ENCODE assay signal across 22 cellular contexts in the genomic region with DNA sequence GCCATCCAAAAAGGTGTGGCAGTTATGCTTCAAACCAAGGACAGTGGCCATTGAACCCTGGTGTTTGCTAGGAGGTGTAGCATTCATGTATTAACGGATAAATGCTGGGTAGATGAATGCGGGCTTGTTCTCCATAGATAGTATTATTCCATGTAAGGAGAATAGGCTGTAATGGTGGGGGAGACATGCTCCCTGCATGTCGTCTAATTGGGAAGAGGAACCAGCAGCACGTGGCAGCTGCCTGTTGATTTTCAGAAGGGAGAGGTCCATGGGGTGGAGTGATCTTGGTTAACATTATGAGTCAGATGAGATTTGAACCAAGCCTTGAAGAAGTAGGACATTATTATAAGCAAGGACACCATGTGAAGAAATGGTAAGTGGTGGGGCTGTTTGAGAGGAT.
"Had no signal": no experiment of that assay in that cellular context is flagged by ENCODE, and none has a peak within 500 bp of the region (broad histone marks: within the 10 kb centered on the region; RNA-seq: fewer than 3 reads in every experiment).

No MANE protein-coding gene starts in this region.

- ATAC-seq: left ventricle myocardium superior; lower lobe of right lung; natural killer cell; sciatic nerve; stimulated activated naive CD8-positive, alpha-beta T cell treated with anti-CD3 and anti-CD28 coated beads, Interleukin-15, amount 100 ng/mL, for 72 hours; upper lobe of right lung had no signal

- H3K4me1 Mint-ChIP-seq: natural killer cell; neural progenitor cell; stimulated activated naive CD8-positive, alpha-beta T cell treated with anti-CD3 and anti-CD28 coated beads, Interleukin-15, amount 100 ng/mL, for 72 hours had no signal

- H3K9me3 ChIP-seq: esophagus muscularis mucosa, lower lobe of right lung, prostate gland, right atrium auricular region, suprapubic skin, transverse colon, upper lobe of right lung, uterus had no signal

- H3K36me3 ChIP-seq: neural progenitor cell, prostate gland, transverse colon, uterus had no signal

- H3K27ac ChIP-seq: esophagus muscularis mucosa, lower lobe of right lung, neural progenitor cell, prostate gland, right atrium auricular region, suprapubic skin, transverse colon, upper lobe of right lung, uterus had no signal

- H3K4me1 ChIP-seq: esophagus muscularis mucosa, lower lobe of right lung, neural progenitor cell, prostate gland, right atrium auricular region, suprapubic skin, transverse colon, upper lobe of right lung, uterus had no signal

- H3K27me3 Mint-ChIP-seq: stimulated activated naive CD8-positive, alpha-beta T cell treated with anti-CD3 and anti-CD28 coated beads, Interleukin-15, amount 100 ng/mL, for 72 hours had no signal

- H3K27ac Mint-ChIP-seq: endodermal cell; natural killer cell; neural progenitor cell; stimulated activated naive CD8-positive, alpha-beta T cell treated with anti-CD3 and anti-CD28 coated beads, Interleukin-15, amount 100 ng/mL, for 72 hours had no signal

- H3K9ac ChIP-seq: neural progenitor cell had no signal

- H3K36me3 Mint-ChIP-seq: natural killer cell had no signal

- DNase-seq: effector CD8-positive, alpha-beta T cell; endodermal cell; foreskin melanocyte; left ventricle myocardium superior; lower lobe of right lung; natural killer cell; stimulated activated CD4-positive, alpha-beta T cell treated with anti-CD3 and anti-CD28 coated beads, Interleukin-12 subunit alpha, Interleukin-12 subunit beta, amount 100 ng/mL, for 4 hours; stimulated activated CD4-positive, alpha-beta T cell treated with anti-CD3 and anti-CD28 coated beads, Interleukin-1b, Interleukin-23, amount 100 ng/mL, for 48 hours; stimulated activated CD4-positive, alpha-beta T cell treated with anti-CD3 and anti-CD28 coated beads, Interleukin-4, amount 100 ng/mL, for 1 hour; stimulated activated CD8-positive, alpha-beta memory T cell treated with anti-CD3 and anti-CD28 coated beads, Interleukin-4, amount 100 ng/mL, for 48 hours; stimulated activated naive CD4-positive, alpha-beta T cell; stimulated activated naive CD8-positive, alpha-beta T cell treated with anti-CD3 and anti-CD28 coated beads, Interleukin-15, amount 100 ng/mL, for 72 hours; transverse colon; upper lobe of right lung; uterus had no signal

- H3K9me3 Mint-ChIP-seq: endodermal cell; natural killer cell; neural progenitor cell; stimulated activated naive CD8-positive, alpha-beta T cell treated with anti-CD3 and anti-CD28 coated beads, Interleukin-15, amount 100 ng/mL, for 72 hours had no signal

- H2AFZ ChIP-seq: neural progenitor cell had no signal

- H3K4me2 ChIP-seq: neural progenitor cell, smooth muscle cell had no signal

- H3K4me3 ChIP-seq: esophagus muscularis mucosa, lower lobe of right lung, neural progenitor cell, prostate gland, right atrium auricular region, smooth muscle cell, suprapubic skin, transverse colon, upper lobe of right lung, uterus had no signal

- H3K27me3 ChIP-seq: esophagus muscularis mucosa, neural progenitor cell, right atrium auricular region, suprapubic skin, transverse colon, upper lobe of right lung, uterus had no signal

- H3K4me3 Mint-ChIP-seq: endodermal cell; natural killer cell; neural progenitor cell; stimulated activated naive CD8-positive, alpha-beta T cell treated with anti-CD3 and anti-CD28 coated beads, Interleukin-15, amount 100 ng/mL, for 72 hours had no signal
